Comparison of ENCODE assay signal across 8 cellular contexts in the genomic region with DNA sequence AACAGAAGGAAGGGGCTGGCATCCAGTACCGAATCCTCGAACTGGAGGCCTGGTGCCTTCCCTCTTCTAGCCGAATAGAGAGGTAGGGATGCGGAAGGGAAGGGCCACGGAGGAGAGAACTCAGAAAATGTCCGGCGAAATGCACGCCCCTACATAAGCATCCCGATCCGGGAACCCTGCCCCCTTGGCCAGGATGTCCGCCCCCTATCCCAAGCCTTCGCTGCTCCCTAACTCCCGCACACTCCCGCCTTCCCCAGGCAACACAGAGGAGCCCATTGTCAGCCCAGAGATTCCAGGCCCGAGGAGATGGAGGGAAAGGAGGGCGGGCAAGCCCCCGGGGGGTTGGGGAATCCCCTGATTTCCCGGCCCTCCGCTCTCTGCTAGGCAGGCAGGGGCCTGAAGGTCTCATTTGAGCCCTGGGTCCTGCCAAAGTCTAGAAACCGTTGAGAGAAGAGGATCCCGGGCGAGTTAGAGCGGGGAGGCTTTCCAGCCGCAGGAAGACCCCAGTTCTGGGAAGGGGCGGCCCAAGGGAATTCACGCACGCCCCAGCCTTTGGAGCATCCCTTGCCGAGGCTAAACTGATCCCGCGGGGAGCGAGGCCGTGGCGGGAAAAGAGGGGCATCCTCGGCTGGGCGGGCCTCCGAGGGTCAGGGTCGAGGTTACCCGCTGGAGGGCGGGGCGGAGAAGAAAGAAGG. TPM values are rescaled to one million over a fixed set of nuclear protein-coding genes. Genes with fewer than 3 reads are reported as not detected.
A peak's percentile ranks its signal among the peaks of the same experiment; 100 is the strongest.
DNase-seq lines count a peak whose midpoint lies in the region; ATAC-seq and TF ChIP-seq lines count a peak whose summit lies in the region.

No MANE protein-coding gene starts in this region.

- H3K4me1 ChIP-seq in duodenal mucosa (ENCODE audit: control insufficient read depth in 1 of 2, insufficient read depth in 2 of 2, low read length in 2 of 2) (peaks cover 29 to 32% of the 10 kb centered on the region in 2 donors), lung (ENCODE audit: control insufficient read depth in 2 of 2, insufficient read depth in 2 of 2, low read length in 2 of 2) (no peaks in the 10 kb centered on the region)

- peaks cover 81% of the 10 kb centered on the region for H3K27me3 Mint-ChIP-seq in activated CD4-positive, alpha-beta T cell treated with anti-CD3 and anti-CD28 coated beads, Interleukin-2, amount 10 ng/mL, durations not matched to agents 24 days and 14 days

- H3K9me3 ChIP-seq in duodenal mucosa (ENCODE audit: control insufficient read depth in 1 of 2, low read length in 2 of 2) (no peaks in the 10 kb centered on the region), lung (ENCODE audit: control insufficient read depth in 2 of 2, insufficient read depth in 1 of 2, low read length in 1 of 2) (no peaks in the 10 kb centered on the region)

- WGBS in lung, 2 donors = 2% methylated on average over 33 to 40 of the region's 40 CpGs

- intact Hi-C loops in activated CD4-positive, alpha-beta T cell treated with anti-CD3 and anti-CD28 coated beads, Interleukin-2, amount 10 ng/mL, durations not matched to agents 24 days and 14 days (cut with micrococcal nuclease) = loop anchor here (5.0 kb wide), 1 partner anchor 42 kb away; the partner anchor contains the start of gene NDRG2

- no peak for ATAC-seq in lung (ENCODE audit: insufficient read depth, low FRiP score)
- ATAC-seq in HG03469 (IDR thresholded peaks at IDR 0.05; ENCODE audit: unreplicated experiment) = no peak

- H3K36me3 Mint-ChIP-seq in activated CD4-positive, alpha-beta T cell treated with anti-CD3 and anti-CD28 coated beads, Interleukin-2, amount 10 ng/mL, durations not matched to agents 24 days and 14 days (ENCODE audit: low read depth) = peaks cover 1% of the 10 kb centered on the region

- H3K9me3 Mint-ChIP-seq in activated CD4-positive, alpha-beta T cell treated with anti-CD3 and anti-CD28 coated beads, Interleukin-2, amount 10 ng/mL, durations not matched to agents 24 days and 14 days = no peaks in the 10 kb centered on the region

- H3K9ac ChIP-seq in duodenal mucosa (ENCODE audit: low read depth in 1 of 2, low read length in 2 of 2) = peak overlapping the region; percentile 19 to 63

- H3K36me3 ChIP-seq in duodenal mucosa (ENCODE audit: control insufficient read depth in 1 of 2, insufficient read depth in 2 of 2, low read length in 2 of 2) = no peaks in the 10 kb centered on the region
- peaks cover 0 to 5% of the 10 kb centered on the region in 2 donors for H3K36me3 ChIP-seq in lung (ENCODE audit: control insufficient read depth in 2 of 2, insufficient read depth in 2 of 2, low read length in 2 of 2)

- peaks cover 33% of the 10 kb centered on the region for H3K4me1 Mint-ChIP-seq in activated CD4-positive, alpha-beta T cell treated with anti-CD3 and anti-CD28 coated beads, Interleukin-2, amount 10 ng/mL, durations not matched to agents 24 days and 14 days

- H3K27me3 ChIP-seq in duodenal mucosa (ENCODE audit: control insufficient read depth in 1 of 2, insufficient read depth in 2 of 2, low read length in 2 of 2) (peaks cover 0 to 10% of the 10 kb centered on the region in 2 donors), lung (ENCODE audit: control insufficient read depth, insufficient read depth) (no peaks in the 10 kb centered on the region)

- H3K4me3 Mint-ChIP-seq in activated CD4-positive, alpha-beta T cell treated with anti-CD3 and anti-CD28 coated beads, Interleukin-2, amount 10 ng/mL, durations not matched to agents 24 days and 14 days = peak overlapping the region; percentile 73

- CTCF ChIA-PET in RWPE1 (lab: Yijun Ruan, JAX) = interaction anchor here (0.7 to 3.0 kb wide), 7 partner anchors 23 to 453 kb away, joined by 3 to 70 read pairs (median 12); partner anchors contain the start of gene TMEM253

- POLR2A ChIA-PET in RWPE1 (lab: Yijun Ruan, JAX; ENCODE audit: low non-redundant PET) = interaction anchor here (1.1 kb wide), 1 partner anchor 24 kb away, joined by 3 read pairs; no protein-coding TSS in a partner anchor

- H3K4me3 ChIP-seq in duodenal mucosa (ENCODE audit: low read depth in 1 of 2, low read length in 2 of 2) (peak overlapping the region; percentile 81 to 94), lung (peak overlapping the region; percentile 27)

- no peak for DNase-seq in activated CD4-positive, alpha-beta T cell treated with anti-CD3 and anti-CD28 coated beads, Interleukin-2, amount 10 ng/mL, durations not matched to agents 24 days and 14 days
- DNase-seq in activated CD4-positive, alpha-beta T cell treated with anti-CD3 and anti-CD28 coated beads for 48 hours = no peak
- DNase-seq in RWPE1 (ENCODE audit: low spot score) (peak; percentile 11), lung (ENCODE audit: low spot score) (no peak), middle frontal gyrus (ENCODE audit: extremely low spot score, low spot score) (no peak)

- H3K27ac ChIP-seq in RWPE1 = peak overlapping the region; percentile 83
- peak overlapping the region; percentile 43 for H3K27ac ChIP-seq in duodenal mucosa (ENCODE audit: low read depth, low read length)
- H3K27ac ChIP-seq in lung (ENCODE audit: low read depth in 1 of 2, low read length in 1 of 2) = peak overlapping the region; percentile 83 to 87
- peak overlapping the region; percentile 89 for H3K27ac ChIP-seq in temporal lobe (ENCODE audit: low read depth, low read length)

- no peak overlapping the region for H3K27ac Mint-ChIP-seq in activated CD4-positive, alpha-beta T cell treated with anti-CD3 and anti-CD28 coated beads, Interleukin-2, amount 10 ng/mL, durations not matched to agents 24 days and 14 days

- TF ChIP-seq CTCF in RWPE1 (conservative IDR thresholded peaks at IDR 0.05; ENCODE audit: low read depth) (no peak), lung (IDR thresholded peaks at IDR 0.05; ENCODE audit: control extremely low read depth, extremely low read depth) (no peak)

RNA-seq across cellular contexts. Expression of gene ARHGEF40, which starts 0.6 kb away (rescaled TPM):
- not detected in 2 replicates for total RNA-seq in activated CD4-positive, alpha-beta T cell treated with anti-CD3 and anti-CD28 coated beads, Interleukin-2, amount 10 ng/mL, durations not matched to agents 24 days and 14 days
- 10 to 100 TPM; 36.7 to 48.6 TPM for total RNA-seq in lung
- polyA plus RNA-seq in lung = 10 to 100 TPM; 13.1 to 17.8 TPM
- 15.0 TPM for total RNA-seq in temporal lobe

RNA-seq across cellular contexts. Expression of gene RNASE8, which starts 11.9 kb away (rescaled TPM):
- total RNA-seq in activated CD4-positive, alpha-beta T cell treated with anti-CD3 and anti-CD28 coated beads, Interleukin-2, amount 10 ng/mL, durations not matched to agents 24 days and 14 days = not detected in 2 replicates
- total RNA-seq in lung (not detected), temporal lobe (not detected)
- not detected for polyA plus RNA-seq in lung

RNA-seq across cellular contexts. Expression of gene RNASE7, which starts 27.4 kb away (rescaled TPM):
- total RNA-seq in activated CD4-positive, alpha-beta T cell treated with anti-CD3 and anti-CD28 coated beads, Interleukin-2, amount 10 ng/mL, durations not matched to agents 24 days and 14 days = not detected in 2 replicates
- total RNA-seq in lung (not detected), temporal lobe (not detected)
- under 1 TPM; 0.13 to 0.18 TPM for polyA plus RNA-seq in lung

RNA-seq across cellular contexts. Expression of gene ZNF219, which starts 28.9 kb away (rescaled TPM):
- total RNA-seq in activated CD4-positive, alpha-beta T cell treated with anti-CD3 and anti-CD28 coated beads, Interleukin-2, amount 10 ng/mL, durations not matched to agents 24 days and 14 days = 6.5 and 8.3 TPM in 2 replicates
- total RNA-seq in lung (10 to 100 TPM in 1 of 2 donors, 1 to 10 TPM in 1; 8.0 to 48.5 TPM), temporal lobe (5.7 TPM)
- polyA plus RNA-seq in lung = 10 to 100 TPM; 21.6 to 38.3 TPM

RNA-seq across cellular contexts. Expression of gene TMEM253, which starts 31.3 kb away (rescaled TPM):
- not detected in 2 replicates for total RNA-seq in activated CD4-positive, alpha-beta T cell treated with anti-CD3 and anti-CD28 coated beads, Interleukin-2, amount 10 ng/mL, durations not matched to agents 24 days and 14 days
- under 1 TPM; 0.20 to 0.52 TPM for total RNA-seq in lung
- polyA plus RNA-seq in lung = under 1 TPM; 0.24 to 0.43 TPM
- not detected for total RNA-seq in temporal lobe

Comparison
In these comparisons a context has a peak if more than half of its experiments do, and no peak if none do; other contexts are left out.
1. RNA of gene ARHGEF40, which starts 0.6 kb away (total RNA-seq): 36.7 to 48.6 TPM in lung and 15.0 TPM in temporal lobe (single experiment); not detected in activated CD4-positive, alpha-beta T cell treated with anti-CD3 and anti-CD28 coated beads, Interleukin-2, amount 10 ng/mL, durations not matched to agents 24 days and 14 days; every median in the first group is over 10 times any median in the second.
2. Peak in every context shown above with its lines, with median percentiles within 50 percentile points of each other: H3K27ac ChIP-seq.